Comparison of ENCODE assay signal across 1 cellular context in genomic region chr1:145812977-145813810, GRCh38. TPM values are rescaled to one million over a fixed set of nuclear protein-coding genes. Genes with fewer than 3 reads are reported as not detected.
"Had no signal": no experiment of that assay in that cellular context is flagged by ENCODE, and none has a peak within 500 bp of the region (broad histone marks: within the 10 kb centered on the region; RNA-seq: fewer than 3 reads in every experiment).

No MANE protein-coding gene starts in this region.

RNA-seq across cellular contexts. Expression of gene NUDT17, which starts 32.2 kb away (rescaled TPM):
- total RNA-seq: ascending aorta had no signal
